8 cellular contexts compared by ENCODE assay signal in the genomic region with DNA sequence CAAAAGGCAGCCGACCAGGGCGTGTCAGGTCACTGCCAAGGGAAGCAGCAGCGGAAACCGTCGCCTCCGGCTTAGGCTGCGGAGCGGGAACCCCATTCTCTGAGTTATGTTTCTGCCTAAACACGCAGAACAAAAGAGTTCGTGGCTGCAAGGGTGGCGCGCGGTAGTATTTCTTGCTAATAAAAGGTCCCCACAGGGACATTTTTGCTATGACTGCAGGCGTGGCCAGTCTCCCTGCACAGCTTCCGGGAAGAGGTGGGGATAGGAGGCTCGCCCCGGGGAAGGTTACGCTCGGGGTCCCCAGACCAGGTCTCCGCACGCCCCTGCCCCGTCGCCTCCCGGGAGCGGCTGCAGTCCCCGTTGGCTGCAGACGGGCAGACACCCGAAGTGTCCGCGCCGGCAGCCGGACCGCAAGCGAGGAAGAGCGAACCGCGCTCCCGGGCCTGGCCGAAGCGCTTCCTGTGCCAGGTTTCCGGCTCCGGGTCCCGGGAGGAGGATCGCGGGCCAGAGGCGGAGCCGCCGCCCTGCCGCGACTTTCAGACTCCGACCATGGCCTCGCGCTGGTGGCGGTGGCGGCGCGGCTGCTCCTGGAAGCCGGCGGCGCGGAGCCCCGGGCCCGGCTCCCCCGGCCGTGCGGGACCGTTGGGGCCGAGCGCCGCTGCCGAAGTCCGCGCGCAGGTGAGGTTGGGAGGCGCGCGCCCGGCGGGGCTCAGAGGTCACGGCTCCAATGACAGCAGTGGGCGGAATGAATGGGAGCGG. TPM values are rescaled to one million over a fixed set of nuclear protein-coding genes. Genes with fewer than 3 reads are reported as not detected.
DNase-seq lines count a peak whose midpoint lies in the region; ATAC-seq and TF ChIP-seq lines count a peak whose summit lies in the region.

A gene with protein sequence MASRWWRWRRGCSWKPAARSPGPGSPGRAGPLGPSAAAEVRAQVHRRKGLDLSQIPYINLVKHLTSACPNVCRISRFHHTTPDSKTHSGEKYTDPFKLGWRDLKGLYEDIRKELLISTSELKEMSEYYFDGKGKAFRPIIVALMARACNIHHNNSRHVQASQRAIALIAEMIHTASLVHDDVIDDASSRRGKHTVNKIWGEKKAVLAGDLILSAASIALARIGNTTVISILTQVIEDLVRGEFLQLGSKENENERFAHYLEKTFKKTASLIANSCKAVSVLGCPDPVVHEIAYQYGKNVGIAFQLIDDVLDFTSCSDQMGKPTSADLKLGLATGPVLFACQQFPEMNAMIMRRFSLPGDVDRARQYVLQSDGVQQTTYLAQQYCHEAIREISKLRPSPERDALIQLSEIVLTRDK (plus strand): TSS at position 539 of the 759 bp plus-strand sequence. CDS start 11 bp downstream, at position 550.

- ATAC-seq in GM18520 (IDR thresholded peaks at IDR 0.05; ENCODE audit: unreplicated experiment), result peak; percentile 76
- ATAC-seq in HG03045 (IDR thresholded peaks at IDR 0.05; ENCODE audit: unreplicated experiment), result peak; percentile 92
- peak; percentile 96 for ATAC-seq in left lung

- H3K9me3 Mint-ChIP-seq in activated CD4-positive, alpha-beta T cell treated with anti-CD3 and anti-CD28 coated beads, Interleukin-2, amount 10 ng/mL, durations not matched to agents 24 days and 14 days, result no peaks in the 10 kb centered on the region

- H3K27ac ChIP-seq in coronary artery, result peak within 1 kb of the TSS; percentile 35 to 92
- H3K27ac ChIP-seq in left lung, result peak within 1 kb of the TSS; percentile 90 to 99

- peak within 1 kb of the TSS; percentile 97 for H3K27ac Mint-ChIP-seq in activated CD4-positive, alpha-beta T cell treated with anti-CD3 and anti-CD28 coated beads, Interleukin-2, amount 10 ng/mL, durations not matched to agents 24 days and 14 days

- no peaks in the 10 kb centered on the region for H3K27me3 Mint-ChIP-seq in activated CD4-positive, alpha-beta T cell treated with anti-CD3 and anti-CD28 coated beads, Interleukin-2, amount 10 ng/mL, durations not matched to agents 24 days and 14 days

- DNase-seq in AG04449 (ENCODE audit: low read depth, low spot score), result no peak
- DNase-seq in NCI-H446 (lab: John Stamatoyannopoulos, UW), result peak; percentile 16 to 62
- peak; percentile 92 for DNase-seq in activated CD4-positive, alpha-beta T cell treated with anti-CD3 and anti-CD28 coated beads, Interleukin-2, amount 10 ng/mL, durations not matched to agents 24 days and 14 days
- DNase-seq in coronary artery (ENCODE audit: low spot score), result peak; percentile 86
- peak; percentile 84 to 95 for DNase-seq in left lung
- DNase-seq in stimulated activated CD4-positive, alpha-beta T cell treated with anti-CD3 and anti-CD28 coated beads, Interleukin-4, amount 100 ng/mL, for 1 hour, result peak; percentile 70

- peaks cover 0 to 3% of the 10 kb centered on the region in 2 donors for H3K27me3 ChIP-seq in left lung

- H3K4me3 ChIP-seq in AG04449 (ENCODE audit: low read depth, low read length), result peak within 1 kb of the TSS; percentile 86
- peak within 1 kb of the TSS; percentile 83 for H3K4me3 ChIP-seq in coronary artery
- peak within 1 kb of the TSS; percentile 85 to 94 for H3K4me3 ChIP-seq in left lung

- peaks cover 0 to 3% of the 10 kb centered on the region in 2 donors for H3K36me3 ChIP-seq in left lung

- CTCF ChIA-PET in AG04449 (lab: Yijun Ruan, JAX), result interaction anchor here (0.9 to 2.8 kb wide), 6 partner anchors 10 to 184 kb away, joined by 3 to 12 read pairs (median 7); no protein-coding TSS in a partner anchor

- H3K36me3 Mint-ChIP-seq in activated CD4-positive, alpha-beta T cell treated with anti-CD3 and anti-CD28 coated beads, Interleukin-2, amount 10 ng/mL, durations not matched to agents 24 days and 14 days (ENCODE audit: low read depth), result peaks cover 30% of the 10 kb centered on the region

- no peaks in the 10 kb centered on the region for H3K9me3 ChIP-seq in left lung

- POLR2A ChIA-PET in AG04449 (lab: Yijun Ruan, JAX), result no interaction called here

- peak within 1 kb of the TSS; percentile 99 for H3K4me3 Mint-ChIP-seq in activated CD4-positive, alpha-beta T cell treated with anti-CD3 and anti-CD28 coated beads, Interleukin-2, amount 10 ng/mL, durations not matched to agents 24 days and 14 days

- intact Hi-C loops in activated CD4-positive, alpha-beta T cell treated with anti-CD3 and anti-CD28 coated beads, Interleukin-2, amount 10 ng/mL, durations not matched to agents 24 days and 14 days (cut with micrococcal nuclease), result loop anchor here (1.0 to 10.0 kb wide), 8 partner anchors 39 to 1835 kb away; partner anchors contain the start of genes ANKRD26, APBB1IP, RAB18 and WAC
- intact Hi-C loops in left lung (cut with DNase I), result no loop called here

- TF ChIP-seq CTCF in AG04449 (IDR thresholded peaks at IDR 0.05; ENCODE audit: insufficient read depth, low read length, missing control alignments), result no peak
- no peak for TF ChIP-seq CTCF in coronary artery (IDR thresholded peaks at IDR 0.05)
- no peak for TF ChIP-seq CTCF in left lung (IDR thresholded peaks at IDR 0.05)

- peaks cover 31% of the 10 kb centered on the region for H3K4me1 Mint-ChIP-seq in activated CD4-positive, alpha-beta T cell treated with anti-CD3 and anti-CD28 coated beads, Interleukin-2, amount 10 ng/mL, durations not matched to agents 24 days and 14 days

- peaks cover 7 to 29% of the 10 kb centered on the region in 2 donors for H3K4me1 ChIP-seq in left lung

RNA-seq across cellular contexts. Expression of the gene that starts here (rescaled TPM):
- total RNA-seq in activated CD4-positive, alpha-beta T cell treated with anti-CD3 and anti-CD28 coated beads, Interleukin-2, amount 10 ng/mL, durations not matched to agents 24 days and 14 days, result 39.0 and 39.8 TPM in 2 replicates
- 10 to 100 TPM in 1 of 2 donors, 1 to 10 TPM in 1; 7.1 to 17.3 TPM for total RNA-seq in left lung
